32 cellular contexts compared by ENCODE assay signal in genomic region chr9:78311075-78311474, GRCh38.
"Had no signal": no experiment of that assay in that cellular context is flagged by ENCODE, and none has a peak within 500 bp of the region (broad histone marks: within the 10 kb centered on the region; RNA-seq: fewer than 3 reads in every experiment).

No MANE protein-coding gene starts in this region.

- H3K9me3 Mint-ChIP-seq: activated CD4-positive, alpha-beta memory T cell treated with anti-CD3 and anti-CD28 coated beads, Interleukin-2, amount 10 ng/mL, durations not matched to agents 7 days and 5 days; activated CD4-positive, alpha-beta T cell treated with anti-CD3 and anti-CD28 coated beads, Interleukin-2, amount 10 ng/mL, durations not matched to agents 7 days and 5 days; activated naive CD4-positive, alpha-beta T cell treated with anti-CD3 and anti-CD28 coated beads, Interleukin-2, amount 50 U/mL, for 24 hours; activated T-helper 2 cell treated with anti-CD3 and anti-CD28 coated beads, Interferon-gamma antibody, Interleukin-2, Interleukin-4, amounts not matched to agents 10 μg/mL and 5 μg/mL and 100 μg/mL, durations not matched to agents 14 hours and 24 hours and 36 hours; nephron progenitor cell; stimulated activated naive B cell treated with anti-CD40 and anti-IgM and Interleukin-4, amounts not matched to agents 10 μg/mL and 1 μg/mL and 100 μg/mL, for 72 hours; WTC11 had no signal

- FAIRE-seq: endometrium, islet of Langerhans, pancreas had no signal

- H3K4me3 Mint-ChIP-seq: activated CD4-positive, alpha-beta memory T cell treated with anti-CD3 and anti-CD28 coated beads, Interleukin-2, amount 10 ng/mL, durations not matched to agents 7 days and 5 days; activated CD4-positive, alpha-beta T cell treated with anti-CD3 and anti-CD28 coated beads, Interleukin-2, amount 10 ng/mL, durations not matched to agents 7 days and 5 days; activated naive CD4-positive, alpha-beta T cell treated with anti-CD3 and anti-CD28 coated beads, Interleukin-2, amount 50 U/mL, for 24 hours; nephron progenitor cell; stimulated activated naive B cell treated with anti-CD40 and anti-IgM and Interleukin-4, amounts not matched to agents 10 μg/mL and 1 μg/mL and 100 μg/mL, for 72 hours; WTC11 had no signal

- H3K27ac ChIP-seq: cardiac muscle cell, epithelial cell of prostate, esophagus squamous epithelium, left ventricle myocardium inferior, psoas muscle, suprapubic skin, tibial artery, upper lobe of right lung had no signal

- H3K4me2 ChIP-seq: smooth muscle cell had no signal

- DNase-seq: activated CD4-positive, alpha-beta memory T cell treated with anti-CD3 and anti-CD28 coated beads, Interleukin-2, amount 10 ng/mL, durations not matched to agents 7 days and 5 days; activated CD4-positive, alpha-beta T cell treated with anti-CD3 and anti-CD28 coated beads for 1 hour; activated CD4-positive, alpha-beta T cell treated with anti-CD3 and anti-CD28 coated beads, Interleukin-2, amount 10 ng/mL, durations not matched to agents 7 days and 5 days; activated T-cell treated with anti-CD3 and anti-CD28 coated beads, Interleukin-2, amount 50 U/mL, for 48 hours; aorta; body of pancreas; dermis blood vessel endothelial cell; effector CD8-positive, alpha-beta T cell; esophagus squamous epithelium; foreskin melanocyte; glutamatergic neuron; left ventricle myocardium inferior; mucosa of descending colon; nephron progenitor cell; nucleus accumbens; pancreas; psoas muscle; stimulated activated CD4-positive, alpha-beta T cell treated with anti-CD3 and anti-CD28 coated beads, Interleukin-1b, Interleukin-23, amount 100 ng/mL, for 48 hours; stimulated activated CD4-positive, alpha-beta T cell treated with anti-CD3 and anti-CD28 coated beads, Interleukin-4, amount 100 ng/mL, for 4 hours; stimulated activated naive B cell treated with anti-CD40 and anti-IgM and Interleukin-4, amounts not matched to agents 10 μg/mL and 1 μg/mL and 100 μg/mL, for 72 hours; T-helper 2 cell; upper lobe of right lung had no signal

- H3K4me1 ChIP-seq: esophagus squamous epithelium, left ventricle myocardium inferior, psoas muscle, suprapubic skin, upper lobe of right lung had no signal

- H3K9me3 ChIP-seq: body of pancreas, esophagus squamous epithelium, left ventricle myocardium inferior, mucosa of descending colon, pancreas, psoas muscle, suprapubic skin, tibial artery, upper lobe of right lung had no signal

- H3K4me1 Mint-ChIP-seq: activated CD4-positive, alpha-beta memory T cell treated with anti-CD3 and anti-CD28 coated beads, Interleukin-2, amount 10 ng/mL, durations not matched to agents 7 days and 5 days; activated naive CD4-positive, alpha-beta T cell treated with anti-CD3 and anti-CD28 coated beads, Interleukin-2, amount 50 U/mL, for 24 hours; nephron progenitor cell; stimulated activated naive B cell treated with anti-CD40 and anti-IgM and Interleukin-4, amounts not matched to agents 10 μg/mL and 1 μg/mL and 100 μg/mL, for 72 hours; WTC11 had no signal

- H3K27me3 Mint-ChIP-seq: activated CD4-positive, alpha-beta memory T cell treated with anti-CD3 and anti-CD28 coated beads, Interleukin-2, amount 10 ng/mL, durations not matched to agents 7 days and 5 days; activated CD4-positive, alpha-beta T cell treated with anti-CD3 and anti-CD28 coated beads, Interleukin-2, amount 10 ng/mL, durations not matched to agents 7 days and 5 days; activated naive CD4-positive, alpha-beta T cell treated with anti-CD3 and anti-CD28 coated beads, Interleukin-2, amount 50 U/mL, for 24 hours; stimulated activated naive B cell treated with anti-CD40 and anti-IgM and Interleukin-4, amounts not matched to agents 10 μg/mL and 1 μg/mL and 100 μg/mL, for 72 hours had no signal

- H3K27ac Mint-ChIP-seq: activated CD4-positive, alpha-beta memory T cell treated with anti-CD3 and anti-CD28 coated beads, Interleukin-2, amount 10 ng/mL, durations not matched to agents 7 days and 5 days; activated naive CD4-positive, alpha-beta T cell treated with anti-CD3 and anti-CD28 coated beads, Interleukin-2, amount 50 U/mL, for 24 hours; activated T-helper 2 cell treated with anti-CD3 and anti-CD28 coated beads, Interferon-gamma antibody, Interleukin-2, Interleukin-4, amounts not matched to agents 10 μg/mL and 5 μg/mL and 100 μg/mL, durations not matched to agents 14 hours and 24 hours and 36 hours; stimulated activated naive B cell treated with anti-CD40 and anti-IgM and Interleukin-4, amounts not matched to agents 10 μg/mL and 1 μg/mL and 100 μg/mL, for 72 hours had no signal

- H3K27me3 ChIP-seq: body of pancreas, cardiac muscle cell, esophagus squamous epithelium, pancreas, suprapubic skin, tibial artery, upper lobe of right lung had no signal
